ENCODE assay signal across 14 cellular contexts in genomic region chr3:172080503-172080902, GRCh38.
"Had no signal": no experiment of that assay in that cellular context is flagged by ENCODE, and none has a peak within 500 bp of the region (broad histone marks: within the 10 kb centered on the region; RNA-seq: fewer than 3 reads in every experiment).

No MANE protein-coding gene starts in this region.

- ATAC-seq: activated CD4-positive, alpha-beta T cell treated with anti-CD3 and anti-CD28 coated beads for 36 hours; foreskin keratinocyte; left cardiac atrium; lower lobe of right lung had no signal

- H3K4me3 Mint-ChIP-seq: activated CD4-positive, alpha-beta memory T cell treated with anti-CD3 and anti-CD28 coated beads for 36 hours; activated CD4-positive, alpha-beta T cell treated with anti-CD3 and anti-CD28 coated beads for 36 hours; activated naive CD8-positive, alpha-beta T cell; stimulated activated naive CD8-positive, alpha-beta T cell treated with anti-CD3 and anti-CD28 coated beads, Interleukin-15, Interleukin-2, amounts not matched to agents 100 ng/mL and 50 ng/mL, for 24 hours had no signal

- H3K4me1 ChIP-seq: lower lobe of right lung had no signal

- H3K36me3 ChIP-seq: lower lobe of right lung, tibial nerve had no signal

- H3K36me3 Mint-ChIP-seq: activated CD4-positive, alpha-beta memory T cell treated with anti-CD3 and anti-CD28 coated beads for 36 hours had no signal

- H3K9me3 Mint-ChIP-seq: activated CD4-positive, alpha-beta memory T cell treated with anti-CD3 and anti-CD28 coated beads for 36 hours; stimulated activated naive CD8-positive, alpha-beta T cell treated with anti-CD3 and anti-CD28 coated beads, Interleukin-15, Interleukin-2, amounts not matched to agents 100 ng/mL and 50 ng/mL, for 24 hours had no signal

- H2AFZ ChIP-seq: hepatocyte had no signal

- H3K4me2 ChIP-seq: hepatocyte had no signal

- H3K4me3 ChIP-seq: dorsolateral prefrontal cortex, hepatocyte, lower lobe of right lung, tibial nerve had no signal

- H3K9me3 ChIP-seq: lower lobe of right lung, tibial nerve had no signal

- DNase-seq: activated CD4-positive, alpha-beta memory T cell treated with anti-CD3 and anti-CD28 coated beads for 36 hours; activated CD4-positive, alpha-beta T cell treated with anti-CD3 and anti-CD28 coated beads for 36 hours; activated T-cell treated with anti-CD3 and anti-CD28 coated beads for 4 hours; dorsolateral prefrontal cortex; foreskin keratinocyte; left cardiac atrium; lower lobe of right lung; retina; stimulated activated CD4-positive, alpha-beta T cell treated with anti-CD3 and anti-CD28 coated beads, Interleukin-2, amount 100 ng/mL, for 48 hours had no signal

- H3K27ac Mint-ChIP-seq: activated CD4-positive, alpha-beta memory T cell treated with anti-CD3 and anti-CD28 coated beads for 36 hours; activated CD4-positive, alpha-beta T cell treated with anti-CD3 and anti-CD28 coated beads for 36 hours; activated naive CD8-positive, alpha-beta T cell; stimulated activated naive CD8-positive, alpha-beta T cell treated with anti-CD3 and anti-CD28 coated beads, Interleukin-15, Interleukin-2, amounts not matched to agents 100 ng/mL and 50 ng/mL, for 24 hours had no signal

- H3K27me3 Mint-ChIP-seq: activated CD4-positive, alpha-beta memory T cell treated with anti-CD3 and anti-CD28 coated beads for 36 hours; activated CD4-positive, alpha-beta T cell treated with anti-CD3 and anti-CD28 coated beads for 36 hours; activated naive CD8-positive, alpha-beta T cell; stimulated activated naive CD8-positive, alpha-beta T cell treated with anti-CD3 and anti-CD28 coated beads, Interleukin-15, Interleukin-2, amounts not matched to agents 100 ng/mL and 50 ng/mL, for 24 hours had no signal

- H3K27me3 ChIP-seq: dorsolateral prefrontal cortex, foreskin keratinocyte, hepatocyte, tibial nerve had no signal

- H3K27ac ChIP-seq: dorsolateral prefrontal cortex, epithelial cell of prostate, foreskin keratinocyte, hepatocyte, lower lobe of right lung had no signal
